In the genomic region with DNA sequence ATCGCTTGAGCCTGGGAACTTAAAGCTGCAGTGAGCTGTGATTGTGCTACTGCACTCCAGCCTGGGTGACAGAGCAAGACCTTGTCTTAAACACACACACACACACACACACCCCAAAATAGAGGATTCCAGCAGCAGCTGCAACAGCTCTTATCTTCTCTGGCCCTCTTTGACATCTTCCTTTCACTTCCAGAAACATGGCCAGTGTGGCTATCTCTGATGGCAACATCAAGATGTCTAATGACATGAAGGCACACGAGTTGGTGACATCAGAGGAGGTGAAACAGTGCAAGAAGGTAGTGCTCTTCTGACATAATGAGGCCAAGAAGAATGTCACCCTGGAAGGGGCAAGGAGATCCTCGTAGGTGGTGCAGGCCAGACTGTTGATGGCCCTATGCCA, we compare ENCODE assay signal across 32 cellular contexts.
"Had no signal": no experiment of that assay in that cellular context is flagged by ENCODE, and none has a peak within 500 bp of the region (broad histone marks: within the 10 kb centered on the region; RNA-seq: fewer than 3 reads in every experiment).

No MANE protein-coding gene starts in this region.

- H3K4me3 ChIP-seq: ovary, psoas muscle, skin epidermis, smooth muscle cell, spleen, suprapubic skin, testis, tibial artery, transverse colon, upper lobe of left lung, vagina had no signal

- H3K9me3 Mint-ChIP-seq: naive thymus-derived CD8-positive, alpha-beta T cell; natural killer cell treated with Interleukin-12 subunit alpha and Interleukin-12 subunit beta and Interleukin-15 and Interleukin-18, amount 100 ng/mL, for 72 hours; nephron progenitor cell; stimulated activated memory B cell treated with anti-CD40 and anti-IgM and Interleukin-4, amounts not matched to agents 10 μg/mL and 1 μg/mL and 100 μg/mL, for 72 hours; stimulated activated naive CD8-positive, alpha-beta T cell treated with anti-CD3 and anti-CD28 coated beads, Interleukin-15, amount 100 ng/mL, for 72 hours had no signal

- H3K27me3 Mint-ChIP-seq: progenitor cell of endocrine pancreas; stimulated activated memory B cell treated with anti-CD40 and anti-IgM and Interleukin-4, amounts not matched to agents 10 μg/mL and 1 μg/mL and 100 μg/mL, for 72 hours; stimulated activated naive CD8-positive, alpha-beta T cell treated with anti-CD3 and anti-CD28 coated beads, Interleukin-15, amount 100 ng/mL, for 72 hours had no signal

- H3K4me2 ChIP-seq: smooth muscle cell had no signal

- H3K36me3 ChIP-seq: ovary, spleen, suprapubic skin, tibial artery, transverse colon, upper lobe of left lung, vagina had no signal

- H3K36me3 Mint-ChIP-seq: naive thymus-derived CD8-positive, alpha-beta T cell; natural killer cell treated with Interleukin-12 subunit alpha and Interleukin-12 subunit beta and Interleukin-15 and Interleukin-18, amount 100 ng/mL, for 72 hours; stimulated activated memory B cell treated with anti-CD40 and anti-IgM and Interleukin-4, amounts not matched to agents 10 μg/mL and 1 μg/mL and 100 μg/mL, for 72 hours had no signal

- FAIRE-seq: urothelium cell line had no signal

- H3K4me3 Mint-ChIP-seq: naive thymus-derived CD8-positive, alpha-beta T cell; natural killer cell treated with Interleukin-12 subunit alpha and Interleukin-12 subunit beta and Interleukin-15 and Interleukin-18, amount 100 ng/mL, for 72 hours; nephron progenitor cell; neural crest cell; stimulated activated memory B cell treated with anti-CD40 and anti-IgM and Interleukin-4, amounts not matched to agents 10 μg/mL and 1 μg/mL and 100 μg/mL, for 72 hours; stimulated activated naive CD8-positive, alpha-beta T cell treated with anti-CD3 and anti-CD28 coated beads, Interleukin-15, amount 100 ng/mL, for 72 hours had no signal

- H2AFZ ChIP-seq: parathyroid adenoma had no signal

- H3K4me1 ChIP-seq: parathyroid adenoma, psoas muscle, suprapubic skin, upper lobe of left lung, vagina had no signal

- H3K9ac ChIP-seq: parathyroid adenoma had no signal

- H3K4me1 Mint-ChIP-seq: stimulated activated memory B cell treated with anti-CD40 and anti-IgM and Interleukin-4, amounts not matched to agents 10 μg/mL and 1 μg/mL and 100 μg/mL, for 72 hours; stimulated activated naive CD8-positive, alpha-beta T cell treated with anti-CD3 and anti-CD28 coated beads, Interleukin-15, amount 100 ng/mL, for 72 hours had no signal

- DNase-seq: naive thymus-derived CD8-positive, alpha-beta T cell; nephron progenitor cell; occipital lobe; ovary; posterior cingulate gyrus; psoas muscle; right cardiac atrium; spleen; stimulated activated CD4-positive, alpha-beta T cell treated with anti-CD3 and anti-CD28 coated beads, Interleukin-12 subunit alpha, Interleukin-12 subunit beta, amount 100 ng/mL, for 4 hours; stimulated activated CD4-positive, alpha-beta T cell treated with anti-CD3 and anti-CD28 coated beads, Interleukin-1b, Interleukin-23, amount 100 ng/mL, for 48 hours; stimulated activated CD4-positive, alpha-beta T cell treated with anti-CD3 and anti-CD28 coated beads, Interleukin-4, amount 100 ng/mL, for 1 hour; stimulated activated CD4-positive, alpha-beta T cell treated with anti-CD3 and anti-CD28 coated beads, Interleukin-4, amount 100 ng/mL, for 4 hours; stimulated activated CD8-positive, alpha-beta memory T cell treated with anti-CD3 and anti-CD28 coated beads, Interleukin-4, amount 100 ng/mL, for 48 hours; stimulated activated naive CD4-positive, alpha-beta T cell; stimulated activated naive CD8-positive, alpha-beta T cell treated with anti-CD3 and anti-CD28 coated beads, Interleukin-15, amount 100 ng/mL, for 72 hours; stimulated activated naive CD8-positive, alpha-beta T cell treated with anti-CD3 and anti-CD28 coated beads, Interleukin-15, Interleukin-2, amounts not matched to agents 100 U/mL and 50 U/mL, for 24 hours; substantia nigra; testis; tibial artery; transverse colon; upper lobe of left lung had no signal

- H3K27ac Mint-ChIP-seq: natural killer cell treated with Interleukin-12 subunit alpha and Interleukin-12 subunit beta and Interleukin-15 and Interleukin-18, amount 100 ng/mL, for 72 hours; nephron progenitor cell; progenitor cell of endocrine pancreas; stimulated activated memory B cell treated with anti-CD40 and anti-IgM and Interleukin-4, amounts not matched to agents 10 μg/mL and 1 μg/mL and 100 μg/mL, for 72 hours; stimulated activated naive CD8-positive, alpha-beta T cell treated with anti-CD3 and anti-CD28 coated beads, Interleukin-15, amount 100 ng/mL, for 72 hours had no signal

- H3K27me3 ChIP-seq: ovary, spleen, suprapubic skin, testis, tibial artery, transverse colon, upper lobe of left lung, vagina had no signal

- ATAC-seq: naive thymus-derived CD8-positive, alpha-beta T cell; psoas muscle; right cardiac atrium; sciatic nerve; stimulated activated memory B cell treated with anti-CD40 and anti-IgM and Interleukin-4, amounts not matched to agents 10 μg/mL and 1 μg/mL and 100 μg/mL, for 72 hours had no signal

- H3K79me2 ChIP-seq: parathyroid adenoma had no signal

- H3K9me3 ChIP-seq: ovary, psoas muscle, spleen, suprapubic skin, testis, tibial artery, transverse colon, upper lobe of left lung, vagina had no signal

- H3K27ac ChIP-seq: ovary, parathyroid adenoma, psoas muscle, skin epidermis, spleen, suprapubic skin, testis, tibial artery, transverse colon, upper lobe of left lung, vagina had no signal
